ENCODE assay signal across 8 cellular contexts in the genomic region with DNA sequence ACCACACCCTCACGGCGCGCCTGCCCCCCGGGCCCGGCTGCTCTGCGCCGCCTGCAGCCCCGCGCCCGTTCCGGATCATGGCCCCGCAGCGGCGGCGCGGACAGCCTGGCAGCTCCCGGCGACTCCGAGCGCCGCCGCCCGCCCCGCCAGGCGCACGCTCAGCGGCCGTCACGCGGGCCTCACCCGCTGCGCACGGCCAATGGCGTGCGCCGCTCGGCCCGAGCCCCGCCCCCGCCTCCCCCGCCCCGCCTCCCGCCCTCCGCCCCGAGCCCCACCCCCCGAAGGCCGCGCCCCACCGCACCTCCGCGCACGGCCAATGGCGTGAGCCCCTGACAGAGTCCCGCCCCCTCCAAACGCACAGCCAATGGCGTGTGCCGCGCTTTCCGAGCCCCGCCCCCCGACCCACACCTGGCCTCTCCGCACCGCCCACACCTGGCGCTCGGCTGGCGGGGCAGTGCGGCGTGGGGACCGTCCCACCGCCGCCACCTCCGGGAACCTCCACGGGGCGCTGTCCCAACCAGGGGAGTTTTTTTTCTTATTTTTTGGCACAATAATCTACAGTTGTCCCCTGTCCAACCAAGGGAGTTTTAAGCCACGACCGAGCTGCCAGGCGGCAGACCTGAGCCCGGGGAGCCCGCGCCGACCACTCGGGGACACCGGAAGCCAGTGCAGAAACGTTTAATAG. TPM values are rescaled to one million over a fixed set of nuclear protein-coding genes. Genes with fewer than 3 reads are reported as not detected.
DNase-seq lines count a peak whose midpoint lies in the region; ATAC-seq and TF ChIP-seq lines count a peak whose summit lies in the region.

TSS of gene PCYT2 (minus strand) at position 123 of the 685 bp plus-strand sequence. CDS start at position 79, 44 bp downstream.

- H3K27ac Mint-ChIP-seq in activated T-helper 2 cell treated with anti-CD3 and anti-CD28 coated beads, Interferon-gamma antibody, Interleukin-2, Interleukin-4, amounts not matched to agents 10 μg/mL and 5 μg/mL and 100 μg/mL, durations not matched to agents 14 hours and 24 hours and 36 hours: peak within 1 kb of the TSS; percentile 60
- H3K27ac Mint-ChIP-seq in natural killer cell treated with Interleukin-12 subunit alpha and Interleukin-12 subunit beta and Interleukin-15 and Interleukin-18, amount 100 ng/mL, for 72 hours: no peak within 1 kb of the TSS

- peak; percentile 55 for ATAC-seq in GM21825 (IDR thresholded peaks at IDR 0.05; ENCODE audit: unreplicated experiment)
- ATAC-seq in natural killer cell treated with Interleukin-12 subunit alpha and Interleukin-12 subunit beta and Interleukin-15 and Interleukin-18, amount 100 ng/mL, for 72 hours: peak; percentile 94 to 95
- ATAC-seq in stimulated activated naive CD8-positive, alpha-beta T cell treated with anti-CD3 and anti-CD28 coated beads, Interleukin-15, Interleukin-2, amounts not matched to agents 100 U/mL and 50 U/mL, for 24 hours: peak; percentile 93

- POLR2A ChIA-PET in RWPE1 (lab: Yijun Ruan, JAX; ENCODE audit: low non-redundant PET): no interaction called here

- H3K4me3 Mint-ChIP-seq in activated T-helper 2 cell treated with anti-CD3 and anti-CD28 coated beads, Interferon-gamma antibody, Interleukin-2, Interleukin-4, amounts not matched to agents 10 μg/mL and 5 μg/mL and 100 μg/mL, durations not matched to agents 14 hours and 24 hours and 36 hours (ENCODE audit: low read depth): peak within 1 kb of the TSS; percentile 84
- H3K4me3 Mint-ChIP-seq in natural killer cell treated with Interleukin-12 subunit alpha and Interleukin-12 subunit beta and Interleukin-15 and Interleukin-18, amount 100 ng/mL, for 72 hours: peak within 1 kb of the TSS; percentile 84

- intact Hi-C loops in activated T-helper 2 cell treated with anti-CD3 and anti-CD28 coated beads, Interferon-gamma antibody, Interleukin-2, Interleukin-4, amounts not matched to agents 10 μg/mL and 5 μg/mL and 100 μg/mL, durations not matched to agents 14 hours and 24 hours and 36 hours (cut with micrococcal nuclease): no loop called here

- CTCF ChIA-PET in RWPE1 (lab: Yijun Ruan, JAX): interaction anchor here (0.9 kb wide), 1 partner anchor 119 kb away, joined by 3 read pairs; no protein-coding TSS in a partner anchor

- H3K27me3 Mint-ChIP-seq in activated T-helper 2 cell treated with anti-CD3 and anti-CD28 coated beads, Interferon-gamma antibody, Interleukin-2, Interleukin-4, amounts not matched to agents 10 μg/mL and 5 μg/mL and 100 μg/mL, durations not matched to agents 14 hours and 24 hours and 36 hours (ENCODE audit: low read depth): no peaks in the 10 kb centered on the region
- no peaks in the 10 kb centered on the region for H3K27me3 Mint-ChIP-seq in natural killer cell treated with Interleukin-12 subunit alpha and Interleukin-12 subunit beta and Interleukin-15 and Interleukin-18, amount 100 ng/mL, for 72 hours

- TF ChIP-seq CTCF in RWPE1 (conservative IDR thresholded peaks at IDR 0.05; ENCODE audit: low read depth): no peak

- H3K36me3 Mint-ChIP-seq in activated T-helper 2 cell treated with anti-CD3 and anti-CD28 coated beads, Interferon-gamma antibody, Interleukin-2, Interleukin-4, amounts not matched to agents 10 μg/mL and 5 μg/mL and 100 μg/mL, durations not matched to agents 14 hours and 24 hours and 36 hours (ENCODE audit: low read depth): peaks cover 53% of the 10 kb centered on the region
- H3K36me3 Mint-ChIP-seq in natural killer cell treated with Interleukin-12 subunit alpha and Interleukin-12 subunit beta and Interleukin-15 and Interleukin-18, amount 100 ng/mL, for 72 hours: peaks cover 6% of the 10 kb centered on the region

- peak within 1 kb of the TSS; percentile 98 for H3K27ac ChIP-seq in RWPE1

- no peaks in the 10 kb centered on the region for H3K9me3 Mint-ChIP-seq in activated T-helper 2 cell treated with anti-CD3 and anti-CD28 coated beads, Interferon-gamma antibody, Interleukin-2, Interleukin-4, amounts not matched to agents 10 μg/mL and 5 μg/mL and 100 μg/mL, durations not matched to agents 14 hours and 24 hours and 36 hours
- no peaks in the 10 kb centered on the region for H3K9me3 Mint-ChIP-seq in natural killer cell treated with Interleukin-12 subunit alpha and Interleukin-12 subunit beta and Interleukin-15 and Interleukin-18, amount 100 ng/mL, for 72 hours

- H3K4me1 Mint-ChIP-seq in activated T-helper 2 cell treated with anti-CD3 and anti-CD28 coated beads, Interferon-gamma antibody, Interleukin-2, Interleukin-4, amounts not matched to agents 10 μg/mL and 5 μg/mL and 100 μg/mL, durations not matched to agents 14 hours and 24 hours and 36 hours (ENCODE audit: low read depth): peaks cover 14% of the 10 kb centered on the region
- peaks cover 8 to 9% of the 10 kb centered on the region in 2 donors for H3K4me1 Mint-ChIP-seq in natural killer cell treated with Interleukin-12 subunit alpha and Interleukin-12 subunit beta and Interleukin-15 and Interleukin-18, amount 100 ng/mL, for 72 hours (ENCODE audit: low read depth in 2 of 2)

- peak; percentile 98 for DNase-seq in DMS53 (lab: John Stamatoyannopoulos, UW)
- peak; percentile 92 for DNase-seq in LoVo (ENCODE audit: low spot score)
- peak; percentile 98 for DNase-seq in RWPE1 (ENCODE audit: low spot score)
- DNase-seq in activated T-helper 2 cell treated with anti-CD3 and anti-CD28 coated beads, Interferon-gamma antibody, Interleukin-2, Interleukin-4, amounts not matched to agents 10 μg/mL and 5 μg/mL and 100 μg/mL, durations not matched to agents 14 hours and 24 hours and 36 hours (ENCODE audit: low spot score): peak; percentile 91
- DNase-seq in fibroblast of peridontal ligament (ENCODE audit: extremely low read depth): peak; percentile 68
- DNase-seq in natural killer cell treated with Interleukin-12 subunit alpha and Interleukin-12 subunit beta and Interleukin-15 and Interleukin-18, amount 100 ng/mL, for 72 hours (ENCODE audit: low spot score): peak; percentile 92
- DNase-seq in stimulated activated naive CD8-positive, alpha-beta T cell treated with anti-CD3 and anti-CD28 coated beads, Interleukin-15, Interleukin-2, amounts not matched to agents 100 U/mL and 50 U/mL, for 24 hours: peak; percentile 95

RNA-seq across cellular contexts. Expression of gene PCYT2, which starts in this region (rescaled TPM):
- total RNA-seq in activated T-helper 2 cell treated with anti-CD3 and anti-CD28 coated beads, Interferon-gamma antibody, Interleukin-2, Interleukin-4, amounts not matched to agents 10 μg/mL and 5 μg/mL and 100 μg/mL, durations not matched to agents 14 hours and 24 hours and 36 hours: 51.5 and 51.7 TPM in 2 replicates
- 10 to 100 TPM; 30.4 to 36.5 TPM for total RNA-seq in natural killer cell treated with Interleukin-12 subunit alpha and Interleukin-12 subunit beta and Interleukin-15 and Interleukin-18, amount 100 ng/mL, for 72 hours

Comparison
In these comparisons a context has a peak if more than half of its experiments do, and no peak if none do; other contexts are left out.
1. Peak in every context shown above with its lines: DNase-seq, ATAC-seq and H3K27ac ChIP-seq.